Comparison of ENCODE assay signal across 27 cellular contexts in genomic region chr6:74966712-74967111, GRCh38.
"Had no signal": no experiment of that assay in that cellular context is flagged by ENCODE, and none has a peak within 500 bp of the region (broad histone marks: within the 10 kb centered on the region; RNA-seq: fewer than 3 reads in every experiment).

No MANE protein-coding gene starts in this region.

- ATAC-seq: naive thymus-derived CD4-positive, alpha-beta T cell; natural killer cell; psoas muscle; right cardiac atrium; sciatic nerve; stimulated activated effector memory CD8-positive, alpha-beta T cell treated with anti-CD3 and anti-CD28 coated beads, Interleukin-12 subunit alpha, Interleukin-12 subunit beta, amount 100 ng/mL, for 72 hours; stimulated activated naive B cell treated with anti-CD40 and anti-IgM and Interleukin-4, amounts not matched to agents 10 μg/mL and 1 μg/mL and 100 μg/mL, for 72 hours had no signal

- H3K79me2 ChIP-seq: parathyroid adenoma had no signal

- FAIRE-seq: urothelium cell line had no signal

- H2AFZ ChIP-seq: neural progenitor cell, parathyroid adenoma had no signal

- H3K27ac ChIP-seq: neural progenitor cell, ovary, parathyroid adenoma, psoas muscle, skin epidermis, stomach, thoracic aorta, thyroid gland, tibial nerve, upper lobe of left lung, vagina had no signal

- H3K9me3 ChIP-seq: ovary, thyroid gland, vagina had no signal

- H3K4me2 ChIP-seq: neural progenitor cell, smooth muscle cell had no signal

- H3K4me3 ChIP-seq: neural progenitor cell, ovary, psoas muscle, skin epidermis, smooth muscle cell, stomach, thoracic aorta, thyroid gland, tibial nerve, upper lobe of left lung, vagina had no signal

- H3K9ac ChIP-seq: neural progenitor cell, parathyroid adenoma had no signal

- DNase-seq: naive thymus-derived CD4-positive, alpha-beta T cell; natural killer cell; occipital lobe; ovary; posterior cingulate gyrus; psoas muscle; right cardiac atrium; stimulated activated CD4-positive, alpha-beta T cell treated with anti-CD3 and anti-CD28 coated beads, Interleukin-15, amount 100 ng/mL, for 24 hours; stimulated activated CD4-positive, alpha-beta T cell treated with anti-CD3 and anti-CD28 coated beads, Interleukin-2, amount 100 ng/mL, for 24 hours; stimulated activated CD4-positive, alpha-beta T cell treated with anti-CD3 and anti-CD28 coated beads, Interleukin-2, amount 100 ng/mL, for 48 hours; stimulated activated CD4-positive, alpha-beta T cell treated with anti-CD3 and anti-CD28 coated beads, Interleukin-4, amount 100 ng/mL, for 24 hours; stimulated activated naive B cell treated with anti-CD40 and anti-IgM and Interleukin-4, amounts not matched to agents 10 μg/mL and 1 μg/mL and 100 μg/mL, for 72 hours; stimulated activated naive CD4-positive, alpha-beta T cell treated with Interleukin-2 at 50 U/mL for 16 hours; stomach; thyroid gland; trophoblast cell; upper lobe of left lung had no signal

- H3K36me3 ChIP-seq: neural progenitor cell, ovary, stomach, thoracic aorta, thyroid gland, tibial nerve, upper lobe of left lung, vagina had no signal

- H3K4me1 ChIP-seq: neural progenitor cell, parathyroid adenoma, psoas muscle, thyroid gland, tibial nerve, upper lobe of left lung, vagina had no signal

- H3K27me3 ChIP-seq: neural progenitor cell, ovary, stomach, thyroid gland, tibial nerve, upper lobe of left lung, vagina had no signal
